In genomic region chr5:96177303-96177869, GRCh38 we compare ENCODE assay signal across 1 cellular context.
TF ChIP-seq lines count a peak whose summit lies in the region.

No MANE protein-coding gene starts in this region.

TF ChIP-seq in H1, 55 proteins besides CTCF, POLR2A, EP300 and RAD21 (continued from another document):
- TF ChIP-seq CHD7 (IDR thresholded peaks at IDR 0.05; ENCODE audit: insufficient replicate concordance, low read length) = no peak
- TF ChIP-seq SIN3A (conservative IDR thresholded peaks at IDR 0.05 in 1 of 2, IDR thresholded peaks at IDR 0.05 in 1 of 2; ENCODE audit: low read depth in 1 of 2, low read length in 2 of 2) = no peak
- no peak for TF ChIP-seq USF2 (IDR thresholded peaks at IDR 0.05; ENCODE audit: low read length)
